In the genomic region with DNA sequence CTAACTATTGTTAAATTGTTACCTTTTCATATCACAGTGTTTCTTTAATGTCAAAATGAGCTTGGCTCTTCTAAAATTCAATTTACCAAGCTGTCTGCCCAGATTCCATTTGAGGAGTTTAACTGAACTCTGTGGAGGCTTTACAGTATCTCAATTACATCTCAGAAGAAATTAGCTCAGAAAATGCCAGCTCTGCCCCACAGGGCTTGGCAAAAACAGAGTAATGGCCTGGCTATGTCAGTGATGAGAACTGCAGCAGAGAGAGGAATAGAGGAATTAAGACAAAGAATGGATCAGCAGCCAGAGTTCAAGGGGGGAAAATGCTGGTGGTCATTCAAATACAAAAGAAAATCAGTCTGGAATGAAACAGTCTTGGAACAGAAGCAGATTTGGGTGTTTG, we compare ENCODE assay signal across 23 cellular contexts. TPM values are rescaled to one million over a fixed set of nuclear protein-coding genes. Genes with fewer than 3 reads are reported as not detected.
"Had no signal": no experiment of that assay in that cellular context is flagged by ENCODE, and none has a peak within 500 bp of the region (broad histone marks: within the 10 kb centered on the region; RNA-seq: fewer than 3 reads in every experiment).

No MANE protein-coding gene starts in this region.

- H3K36me3 Mint-ChIP-seq: activated naive CD4-positive, alpha-beta T cell treated with anti-CD3 and anti-CD28 coated beads, Interleukin-2, amount 50 U/mL, for 24 hours; naive B cell had no signal

- H3K9me3 ChIP-seq: left ventricle myocardium inferior, right atrium auricular region, suprapubic skin, tibial artery had no signal

- H3K27ac Mint-ChIP-seq: activated B cell treated with CpG ODN at 0.5 μM for 24 hours; activated CD8-positive, alpha-beta T cell treated with anti-CD3 and anti-CD28 coated beads for 36 hours; activated naive CD4-positive, alpha-beta T cell treated with anti-CD3 and anti-CD28 coated beads, Interleukin-2, amount 50 U/mL, for 24 hours; activated naive CD8-positive, alpha-beta T cell treated with anti-CD3 and anti-CD28 coated beads, Interleukin-2, amount 50 U/mL, for 24 hours; activated T-helper 17 cell treated with anti-CD3 and anti-CD28 coated beads, Interleukin-2, amount 50 U/mL, for 72 hours; naive B cell; nephron progenitor cell had no signal

- H3K4me3 ChIP-seq: left ventricle myocardium inferior, lung, mucosa of descending colon, right atrium auricular region, suprapubic skin, tibial artery had no signal

- H3K27me3 Mint-ChIP-seq: activated B cell treated with CpG ODN at 0.5 μM for 24 hours; activated CD8-positive, alpha-beta T cell treated with anti-CD3 and anti-CD28 coated beads for 36 hours; naive B cell had no signal

- ATAC-seq: activated CD8-positive, alpha-beta T cell treated with anti-CD3 and anti-CD28 coated beads for 36 hours; activated naive CD8-positive, alpha-beta T cell treated with anti-CD3 and anti-CD28 coated beads, Interleukin-2, amount 50 U/mL, for 24 hours; activated T-cell treated with anti-CD3 and anti-CD28 coated beads, Interleukin-2, amount 50 U/mL, for 4 hours; activated T-helper 17 cell treated with anti-CD3 and anti-CD28 coated beads, Interleukin-2, amount 50 U/mL, for 72 hours; mucosa of descending colon had no signal

- H3K36me3 ChIP-seq: brain microvascular endothelial cell, left ventricle myocardium inferior, right atrium auricular region, suprapubic skin, tibial artery had no signal

- H3K4me1 Mint-ChIP-seq: activated B cell treated with CpG ODN at 0.5 μM for 24 hours; activated naive CD4-positive, alpha-beta T cell treated with anti-CD3 and anti-CD28 coated beads, Interleukin-2, amount 50 U/mL, for 24 hours; activated naive CD8-positive, alpha-beta T cell treated with anti-CD3 and anti-CD28 coated beads, Interleukin-2, amount 50 U/mL, for 24 hours; activated T-helper 17 cell treated with anti-CD3 and anti-CD28 coated beads, Interleukin-2, amount 50 U/mL, for 72 hours; naive B cell had no signal

- H3K4me1 ChIP-seq: right atrium auricular region had no signal

- H3K27ac ChIP-seq: brain microvascular endothelial cell, left ventricle myocardium inferior, right atrium auricular region, suprapubic skin, tibial artery had no signal

- H3K4me3 Mint-ChIP-seq: activated B cell treated with CpG ODN at 0.5 μM for 24 hours; activated CD8-positive, alpha-beta T cell treated with anti-CD3 and anti-CD28 coated beads for 36 hours; activated naive CD4-positive, alpha-beta T cell treated with anti-CD3 and anti-CD28 coated beads, Interleukin-2, amount 50 U/mL, for 24 hours; activated naive CD8-positive, alpha-beta T cell treated with anti-CD3 and anti-CD28 coated beads, Interleukin-2, amount 50 U/mL, for 24 hours; activated T-cell treated with anti-CD3 and anti-CD28 coated beads, Interleukin-2, amount 50 U/mL, for 4 hours; activated T-helper 17 cell treated with anti-CD3 and anti-CD28 coated beads, Interleukin-2, amount 50 U/mL, for 72 hours; naive B cell; nephron progenitor cell had no signal

- DNase-seq: activated B cell treated with CpG ODN at 0.5 μM for 24 hours; activated CD4-positive, alpha-beta T cell treated with anti-CD3 and anti-CD28 coated beads, Interleukin-2, amount 50 U/mL, for 1 hour; activated CD8-positive, alpha-beta T cell treated with anti-CD3 and anti-CD28 coated beads for 36 hours; activated gamma-delta T cell treated with Interleukin-2 at 50 U/mL for 16 hours; activated naive CD8-positive, alpha-beta T cell treated with anti-CD3 and anti-CD28 coated beads, Interleukin-2, amount 50 U/mL, for 24 hours; activated T-cell treated with anti-CD3 and anti-CD28 coated beads, Interleukin-2, amount 50 U/mL, for 4 hours; brain microvascular endothelial cell; caudate nucleus; glutamatergic neuron; left ventricle myocardium inferior; mucosa of descending colon; naive B cell; nephron progenitor cell; occipital lobe; stimulated activated CD4-positive, alpha-beta T cell treated with anti-CD3 and anti-CD28 coated beads, Interleukin-15, amount 100 ng/mL, for 24 hours; stimulated activated CD4-positive, alpha-beta T cell treated with anti-CD3 and anti-CD28 coated beads, Interleukin-2, amount 100 ng/mL, for 24 hours; stimulated activated naive CD4-positive, alpha-beta T cell; tibial artery had no signal

- H3K9me3 Mint-ChIP-seq: activated CD8-positive, alpha-beta T cell treated with anti-CD3 and anti-CD28 coated beads for 36 hours; activated naive CD4-positive, alpha-beta T cell treated with anti-CD3 and anti-CD28 coated beads, Interleukin-2, amount 50 U/mL, for 24 hours had no signal

- H3K27me3 ChIP-seq: brain microvascular endothelial cell, right atrium auricular region, suprapubic skin, tibial artery had no signal

RNA-seq across cellular contexts. Expression of a gene that starts 15.8 kb away (rescaled TPM):
- total RNA-seq: activated B cell treated with CpG ODN at 0.5 μM for 24 hours; activated CD8-positive, alpha-beta T cell treated with anti-CD3 and anti-CD28 coated beads for 36 hours; activated T-helper 17 cell treated with anti-CD3 and anti-CD28 coated beads, Interleukin-2, amount 50 U/mL, for 72 hours had no signal
